10 cellular contexts compared by ENCODE assay signal in the genomic region with DNA sequence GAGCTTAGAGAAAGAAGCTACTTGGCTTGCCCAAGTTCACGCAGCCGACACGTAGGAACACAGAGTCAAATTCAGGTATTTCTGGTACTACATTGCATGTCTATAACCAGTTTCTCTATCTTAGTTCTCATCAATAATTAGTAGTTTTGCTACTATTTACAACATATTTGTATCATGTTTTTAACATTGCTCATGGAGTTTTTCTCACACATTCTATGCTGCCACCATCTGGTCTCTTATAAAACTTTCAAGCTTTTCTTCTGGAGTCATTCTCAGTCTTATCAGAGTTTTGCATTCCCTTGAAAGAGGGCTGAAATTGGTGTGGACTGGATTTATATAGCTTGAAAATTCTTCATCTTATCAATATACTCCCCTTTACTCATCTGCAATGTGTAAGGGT.
DNase-seq lines count a peak whose midpoint lies in the region; ATAC-seq and TF ChIP-seq lines count a peak whose summit lies in the region.
"Had no signal": no experiment of that assay in that cellular context is flagged by ENCODE, and none has a peak within 500 bp of the region (broad histone marks: within the 10 kb centered on the region; RNA-seq: fewer than 3 reads in every experiment).

No MANE protein-coding gene starts in this region.

- in situ Hi-C loops in astrocyte of the cerebellum (cut with HindIII; ENCODE audit: low sequenced_read_pairs), result no loop called here
- in situ Hi-C loops in HAP-1 (cut with MboI; ENCODE audit: low sequenced_read_pairs), result no loop called here

- no peak overlapping the region for H3K4me3 ChIP-seq in astrocyte of the cerebellum (ENCODE audit: low read depth, low read length)
- H3K4me3 ChIP-seq in left lung, result no peak overlapping the region
- H3K4me3 ChIP-seq in HAP-1, result no peak overlapping the region
- H3K4me3 ChIP-seq: SK-N-MC had no signal

- TF ChIP-seq CTCF in astrocyte of the cerebellum (IDR thresholded peaks at IDR 0.05; ENCODE audit: low read depth, low read length, missing control alignments) (peak; percentile 34), left lung (IDR thresholded peaks at IDR 0.05) (no peak)

- H3K27me3 ChIP-seq in left lung, result no peaks in the 10 kb centered on the region
- no peaks in the 10 kb centered on the region for H3K27me3 ChIP-seq in HAP-1 (ENCODE audit: low read depth)

- no peak overlapping the region for H3K27ac ChIP-seq in left lung
- H3K27ac ChIP-seq: SK-N-MC had no signal

- ATAC-seq in left lung (peak; percentile 23), GM21526 (IDR thresholded peaks at IDR 0.05; ENCODE audit: low FRiP score, unreplicated experiment) (no peak), GM18909 (IDR thresholded peaks at IDR 0.05; ENCODE audit: poor library complexity, unreplicated experiment) (no peak)

- H3K4me1 ChIP-seq in left lung (no peaks in the 10 kb centered on the region), HAP-1 (peaks cover 8% of the 10 kb centered on the region)

- DNase-seq in AG08396 (ENCODE audit: low spot score) (peak; percentile 24), Kasumi-1 (lab: John Stamatoyannopoulos, UW) (peak; percentile 4 to 51), astrocyte of the cerebellum (ENCODE audit: low read depth) (no peak), left lung (no peak), HAP-1 (ENCODE audit: low spot score in 2 of 2) (no peak), NCI-H1694 treated with DMSO at 0.1 percent for 48 hours (lab: John Stamatoyannopoulos, UW) (no peak)
- DNase-seq: activated naive CD4-positive, alpha-beta T cell treated with Interleukin-2 at 50 U/mL for 16 hours had no signal

- H3K36me3 ChIP-seq in left lung (no peaks in the 10 kb centered on the region), HAP-1 (replicated peaks) (no peaks in the 10 kb centered on the region)

- intact Hi-C loops in left lung (cut with DNase I), result no loop called here

- H3K9me3 ChIP-seq in left lung (no peaks in the 10 kb centered on the region), HAP-1 (no peaks in the 10 kb centered on the region)

Comparison
In these comparisons a context has a peak if more than half of its experiments do, and no peak if none do; other contexts are left out.
1. DNase-seq: peak in AG08396 (single experiment) and Kasumi-1 (2 of 2); none in astrocyte of the cerebellum (single experiment), left lung (0 of 2), HAP-1 (0 of 2) and NCI-H1694 treated with DMSO at 0.1 percent for 48 hours (single experiment).